Comparison of ENCODE assay signal across 10 cellular contexts in the genomic region with DNA sequence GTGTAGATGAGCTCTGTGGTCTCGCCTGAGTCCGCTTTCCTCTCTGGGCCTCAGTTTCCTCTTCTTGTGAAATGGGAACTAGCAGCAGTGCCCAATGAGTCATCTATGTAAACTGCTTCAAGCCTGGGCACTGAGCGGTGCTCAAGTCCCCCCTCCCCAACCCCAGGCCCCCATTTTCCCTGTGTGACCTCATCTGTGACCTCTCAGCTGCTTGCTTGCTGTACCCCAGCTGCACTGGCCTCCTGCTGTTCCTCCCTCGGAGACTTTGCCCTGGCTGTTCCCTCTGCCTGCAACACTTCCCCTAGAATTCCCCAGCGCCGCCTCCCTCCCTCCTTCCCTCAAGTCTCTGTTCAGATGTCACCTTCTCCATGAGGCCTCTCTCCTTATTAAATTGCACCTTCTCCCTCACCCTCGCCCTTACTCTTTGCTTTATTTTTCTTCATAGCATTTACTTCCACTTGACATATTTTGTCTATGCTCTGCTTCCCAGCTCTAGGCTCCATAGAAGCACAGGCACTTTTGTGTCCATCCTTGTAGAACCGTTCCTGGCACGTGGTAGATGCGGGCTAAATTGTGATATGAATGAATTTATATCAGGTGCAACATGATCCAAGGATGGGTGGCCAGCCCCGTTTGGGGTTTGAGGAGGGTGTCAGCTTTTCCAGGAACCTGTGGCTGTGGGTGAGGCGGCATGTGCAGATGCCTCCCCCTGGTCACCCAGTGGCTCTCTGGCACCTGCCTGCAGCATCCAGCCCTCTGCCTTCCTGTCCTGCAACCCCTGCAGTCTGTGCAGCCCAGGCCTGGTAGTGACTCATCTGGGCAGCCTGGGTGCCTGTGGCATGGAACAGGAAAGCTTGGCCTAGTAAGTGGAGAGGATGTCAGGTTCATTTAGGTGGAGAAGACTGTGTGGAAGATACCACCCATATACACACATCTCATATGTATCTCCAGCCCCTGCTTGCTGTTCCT. TPM values are rescaled to one million over a fixed set of nuclear protein-coding genes. Genes with fewer than 3 reads are reported as not detected.
DNase-seq lines count a peak whose midpoint lies in the region; ATAC-seq and TF ChIP-seq lines count a peak whose summit lies in the region.
"Had no signal": no experiment of that assay in that cellular context is flagged by ENCODE, and none has a peak within 500 bp of the region (broad histone marks: within the 10 kb centered on the region; RNA-seq: fewer than 3 reads in every experiment).

No MANE protein-coding gene starts in this region.

- peak; percentile 14 for DNase-seq in NCI-H1694 (lab: John Stamatoyannopoulos, UW)
- DNase-seq in NCI-H1694 treated with DMSO at 0.1 percent for 48 hours (lab: John Stamatoyannopoulos, UW): no peak
- DNase-seq in SKM-1 (lab: John Stamatoyannopoulos, UW; ENCODE audit: unreplicated experiment): peak; percentile 62
- DNase-seq in gastrocnemius medialis: no peak
- DNase-seq in activated naive CD4-positive, alpha-beta T cell (lab: John Stamatoyannopoulos, UW): no peak
- DNase-seq in activated naive CD4-positive, alpha-beta T cell treated with Interleukin-2 at 50 U/mL for 16 hours: no peak

- in situ Hi-C loops in gastrocnemius medialis (cut with MboI; ENCODE audit: low sequenced_read_pairs in 4 of 4): no loop called here

- H3K9me3 ChIP-seq in iPS-18a (ENCODE audit: control insufficient read depth, low read depth, low read length) (peaks cover 3% of the 10 kb centered on the region), thymus (ENCODE audit: control insufficient read depth) (no peaks in the 10 kb centered on the region), gastrocnemius medialis (no peaks in the 10 kb centered on the region)

- H3K36me3 ChIP-seq in iPS-18a (ENCODE audit: control insufficient read depth, low read depth, low read length) (no peaks in the 10 kb centered on the region), thymus (ENCODE audit: control insufficient read depth, insufficient read depth) (no peaks in the 10 kb centered on the region), gastrocnemius medialis (no peaks in the 10 kb centered on the region)
- H3K36me3 ChIP-seq: sigmoid colon had no signal

- peak overlapping the region; percentile 55 for H3K4me3 ChIP-seq in iPS-18a (ENCODE audit: low read length)
- H3K4me3 ChIP-seq in thymus (ENCODE audit: low read length): no peak overlapping the region
- no peak overlapping the region for H3K4me3 ChIP-seq in gastrocnemius medialis

- TF ChIP-seq POLR2A in gastrocnemius medialis (IDR thresholded peaks at IDR 0.05): no peak

- H3K27me3 ChIP-seq in iPS-18a (ENCODE audit: control insufficient read depth, insufficient read depth, low read length) (no peaks in the 10 kb centered on the region), thymus (ENCODE audit: control insufficient read depth, insufficient read depth) (no peaks in the 10 kb centered on the region), gastrocnemius medialis (no peaks in the 10 kb centered on the region)
- H3K27me3 ChIP-seq: sigmoid colon had no signal

- H3K4me1 ChIP-seq in iPS-18a (ENCODE audit: control insufficient read depth, low read depth, low read length) (peaks cover 35% of the 10 kb centered on the region), thymus (ENCODE audit: control insufficient read depth, insufficient read depth, low read length) (no peaks in the 10 kb centered on the region), gastrocnemius medialis (peaks cover 22 to 26% of the 10 kb centered on the region in 2 donors)

- H3K27ac ChIP-seq in iPS-18a (ENCODE audit: low read length): peak overlapping the region; percentile 95
- peak overlapping the region; percentile 3 for H3K27ac ChIP-seq in thymus (ENCODE audit: low read depth)
- peak overlapping the region in 1 of 4 donors; percentile 29 for H3K27ac ChIP-seq in gastrocnemius medialis
- H3K27ac ChIP-seq: sigmoid colon had no signal

- 91% methylated on average over 12 of the region's 12 CpGs for WGBS in thymus

- intact Hi-C loops in gastrocnemius medialis (cut with DNase I; ENCODE audit: low total_unique reads): no loop called here

- no peak for ATAC-seq in gastrocnemius medialis

- TF ChIP-seq CTCF in gastrocnemius medialis (IDR thresholded peaks at IDR 0.05 in 4 of 5, conservative IDR thresholded peaks at IDR 0.05 in 1 of 5): no peak

- peak overlapping the region; percentile 80 for H3K9ac ChIP-seq in iPS-18a (ENCODE audit: low read length)

RNA-seq across cellular contexts. Expression of gene SIPA1L3, which starts 26.3 kb away (rescaled TPM):
- polyA plus RNA-seq in thymus: 5.0 TPM
- total RNA-seq in gastrocnemius medialis: 10 to 100 TPM in 1 of 4 donors, 1 to 10 TPM in 3; 4.1 to 18.7 (median 6.1) TPM

RNA-seq across cellular contexts. Expression of gene WDR87, which starts 26.9 kb away (rescaled TPM):
- 0.02 TPM for polyA plus RNA-seq in thymus
- not detected for total RNA-seq in gastrocnemius medialis
- total RNA-seq: sigmoid colon had no signal
- polyA plus RNA-seq: BJ, sigmoid colon had no signal

Comparison
In these comparisons a context has a peak if more than half of its experiments do, and no peak if none do; other contexts are left out.
1. DNase-seq: peak in NCI-H1694 (single experiment) and SKM-1 (single experiment); none in NCI-H1694 treated with DMSO at 0.1 percent for 48 hours (single experiment), gastrocnemius medialis (0 of 2), activated naive CD4-positive, alpha-beta T cell (0 of 4) and activated naive CD4-positive, alpha-beta T cell treated with Interleukin-2 at 50 U/mL for 16 hours (single experiment).